8 cellular contexts compared by ENCODE assay signal in the genomic region with DNA sequence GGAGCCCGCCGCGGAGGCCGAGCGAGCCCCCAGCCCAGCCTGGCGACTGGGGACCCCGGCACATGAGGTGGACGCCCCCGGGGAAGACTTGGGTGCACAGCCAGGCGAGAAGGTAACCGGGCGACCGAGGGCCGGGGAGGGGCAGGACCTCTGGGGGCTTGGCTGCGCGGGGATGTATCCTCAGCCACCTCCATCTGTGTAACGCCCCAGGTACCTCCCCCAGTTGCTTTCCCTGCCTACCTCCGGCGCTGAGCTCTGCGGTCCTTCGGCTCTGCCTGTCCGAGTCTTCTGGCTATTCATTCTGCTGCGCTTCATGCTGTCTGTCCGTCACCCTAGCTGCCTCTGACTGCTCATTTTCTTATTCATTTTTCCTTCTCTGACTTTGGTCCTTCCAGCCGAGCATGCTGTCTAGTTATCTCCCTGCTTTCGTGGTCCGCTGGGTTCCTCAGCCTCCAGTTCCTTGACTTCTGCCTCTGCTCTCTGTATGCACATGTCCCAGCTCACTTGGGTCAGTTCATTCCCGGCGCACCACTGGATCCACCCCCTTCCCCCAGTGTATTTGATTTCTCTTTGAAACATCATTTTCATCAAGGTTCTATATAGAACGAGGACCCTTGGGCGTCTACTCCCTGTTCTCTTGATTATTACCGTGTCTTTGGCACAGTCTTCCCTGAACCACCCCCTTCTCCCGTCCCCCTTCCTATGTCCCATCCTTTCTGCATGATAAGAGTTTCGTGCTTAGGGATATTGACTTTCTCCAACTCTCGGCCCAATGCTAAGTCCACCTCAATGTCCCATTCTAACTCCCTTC. TPM values are rescaled to one million over a fixed set of nuclear protein-coding genes. Genes with fewer than 3 reads are reported as not detected.
DNase-seq lines count a peak whose midpoint lies in the region; ATAC-seq lines count a peak whose summit lies in the region.

No MANE protein-coding gene starts in this region.

- 2% methylated on average over 28 of the region's 35 CpGs for WGBS in urinary bladder

- H3K27ac ChIP-seq in HUES48 (ENCODE audit: low read depth, low read length) (peak overlapping the region; percentile 66), SK-N-MC (no peak overlapping the region), urinary bladder (ENCODE audit: low read depth) (no peak overlapping the region)

- H3K4me1 ChIP-seq in HUES48 (ENCODE audit: control insufficient read depth, insufficient read depth, low read length): peaks cover 55% of the 10 kb centered on the region
- no peaks in the 10 kb centered on the region for H3K4me1 ChIP-seq in urinary bladder (ENCODE audit: insufficient read depth)

- peak; percentile 11 for DNase-seq in COR-L47 (lab: John Stamatoyannopoulos, UW)
- no peak for DNase-seq in SK-N-MC (ENCODE audit: low read depth, low spot score)
- peak; percentile 17 for DNase-seq in activated naive CD8-positive, alpha-beta T cell treated with anti-CD3 and anti-CD28 coated beads, Interleukin-2, amount 50 U/mL, for 16 hours (ENCODE audit: low read depth, low spot score)
- DNase-seq in left cardiac atrium: peak; percentile 57
- peak; percentile 7 for DNase-seq in pulmonary artery endothelial cell (ENCODE audit: low read depth, low spot score)

- H3K4me3 ChIP-seq in HUES48 (ENCODE audit: low read depth, low read length) (peak overlapping the region; percentile 99), SK-N-MC (peak overlapping the region; percentile 91), urinary bladder (ENCODE audit: low read depth, low read length) (peak overlapping the region; percentile 85)

- H3K36me3 ChIP-seq in HUES48 (ENCODE audit: control insufficient read depth, insufficient read depth, low read length) (peaks cover 41% of the 10 kb centered on the region), SK-N-MC (ENCODE audit: insufficient read depth, low read length) (peaks cover 12% of the 10 kb centered on the region; the same call in 1 of the 2 replicates), urinary bladder (ENCODE audit: insufficient read depth) (peaks cover 3% of the 10 kb centered on the region)

- H3K27me3 ChIP-seq in HUES48 (ENCODE audit: control insufficient read depth, insufficient read depth, low read length): no peaks in the 10 kb centered on the region

- ATAC-seq in GM21381 (IDR thresholded peaks at IDR 0.05; ENCODE audit: unreplicated experiment) (peak; percentile 67), left cardiac atrium (peak; percentile 62 to 89)

- H3K9ac ChIP-seq in HUES48 (ENCODE audit: low read depth, low read length) (peak overlapping the region; percentile 87), SK-N-MC (ENCODE audit: insufficient read length) (peak overlapping the region; percentile 60)

- no peaks in the 10 kb centered on the region for H3K9me3 ChIP-seq in HUES48 (ENCODE audit: control insufficient read depth, insufficient read depth, low read length)
- no peaks in the 10 kb centered on the region for H3K9me3 ChIP-seq in SK-N-MC (ENCODE audit: low read depth, low read length)

- intact Hi-C loops in left cardiac atrium (cut with DNase I): no loop called here

RNA-seq across cellular contexts. Expression of a gene that starts 0.6 kb away (rescaled TPM):
- total RNA-seq in left cardiac atrium (10 to 100 TPM; 20.1 to 20.3 TPM), pulmonary artery endothelial cell (17.5 and 17.7 TPM in 2 replicates), urinary bladder (42.3 TPM)
- polyA plus RNA-seq in urinary bladder: 39.9 TPM

RNA-seq across cellular contexts. Expression of a gene that starts 34.5 kb away (rescaled TPM):
- 100 to 1,000 TPM in 1 of 2 donors, 10 to 100 TPM in 1; 90.0 to 104 TPM for total RNA-seq in left cardiac atrium
- 189 and 205 TPM in 2 replicates for total RNA-seq in pulmonary artery endothelial cell
- 93.1 TPM for total RNA-seq in urinary bladder
- polyA plus RNA-seq in urinary bladder: 76.9 TPM
